ENCODE assay signal across 1 cellular context in genomic region chr5:150442699-150443080, GRCh38.
A peak's percentile ranks its signal among the peaks of the same experiment; 100 is the strongest.
TF ChIP-seq lines count a peak whose summit lies in the region.

No MANE protein-coding gene starts in this region.

TF ChIP-seq in A549, 52 proteins besides CTCF, POLR2A, EP300 and RAD21:
- TF ChIP-seq CBX8 (IDR thresholded peaks at IDR 0.05): no peak
- no peak for TF ChIP-seq REST (IDR thresholded peaks at IDR 0.05)
- TF ChIP-seq CEBPB (IDR thresholded peaks at IDR 0.05): peak; percentile 39 to 77; a peak in 3 of 4 replicates
- peak; percentile 94 for TF ChIP-seq HOXA7 (CRISPR knock-in tag; IDR thresholded peaks at IDR 0.05)
- TF ChIP-seq RARB (CRISPR knock-in tag; IDR thresholded peaks at IDR 0.05): peak; percentile 81
- TF ChIP-seq TFCP2L1 (CRISPR knock-in tag; IDR thresholded peaks at IDR 0.05): peak; percentile 76; the same call in 1 of the 2 replicates
- TF ChIP-seq JUN (IDR thresholded peaks at IDR 0.05): peak in 1 of 2 experiments; percentile 39; a peak in 1 of 5 replicates
